In genomic region chr12:96195845-96196451, GRCh38 we compare ENCODE assay signal across 8 cellular contexts.
DNase-seq lines count a peak whose midpoint lies in the region; ATAC-seq and TF ChIP-seq lines count a peak whose summit lies in the region.

No MANE protein-coding gene starts in this region.

- no peaks in the 10 kb centered on the region for H3K36me3 ChIP-seq in iPS-15b (ENCODE audit: control insufficient read depth, insufficient read depth, low read length)

- DNase-seq in amniotic stem cell (lab: John Stamatoyannopoulos, UW) (peak; percentile 48), NCI-H774 (lab: John Stamatoyannopoulos, UW) (no peak), medulla oblongata (ENCODE audit: extremely low spot score) (no peak), pons (ENCODE audit: low spot score) (no peak)
- DNase-seq in stimulated activated CD4-positive, alpha-beta T cell treated with anti-CD3 and anti-CD28 coated beads, Interleukin-15, amount 100 ng/mL, for 24 hours, result peak; percentile 75

- peak overlapping the region; percentile 85 for H3K4me3 ChIP-seq in iPS-15b (ENCODE audit: low read depth, low read length)

- TF ChIP-seq POLR2A in Raji (IDR thresholded peaks at IDR 0.05; ENCODE audit: insufficient read depth, low read depth, low read length), result 0 out of 2 replicates have a peak, but pooled peaks have one; percentile 23

- H3K4me1 ChIP-seq in iPS-15b (ENCODE audit: control insufficient read depth, insufficient read depth, low read length), result peaks cover 2% of the 10 kb centered on the region

- H3K9ac ChIP-seq in iPS-15b (ENCODE audit: low read depth, low read length), result peak overlapping the region; percentile 37

- ATAC-seq in GM19395 (IDR thresholded peaks at IDR 0.05; ENCODE audit: unreplicated experiment), result peak; percentile 1

- peaks cover 11% of the 10 kb centered on the region for H3K27me3 ChIP-seq in iPS-15b (ENCODE audit: control insufficient read depth, insufficient read depth, low read length)

- H3K9me3 ChIP-seq in iPS-15b (ENCODE audit: control insufficient read depth, insufficient read depth, low read length), result no peaks in the 10 kb centered on the region

Comparison
In these comparisons a context has a peak if more than half of its experiments do, and no peak if none do; other contexts are left out.
1. DNase-seq: peak in amniotic stem cell (single experiment) and stimulated activated CD4-positive, alpha-beta T cell treated with anti-CD3 and anti-CD28 coated beads, Interleukin-15, amount 100 ng/mL, for 24 hours (single experiment); none in NCI-H774 (single experiment), medulla oblongata (single experiment) and pons (single experiment).